ENCODE assay signal across 1 cellular context in the genomic region with DNA sequence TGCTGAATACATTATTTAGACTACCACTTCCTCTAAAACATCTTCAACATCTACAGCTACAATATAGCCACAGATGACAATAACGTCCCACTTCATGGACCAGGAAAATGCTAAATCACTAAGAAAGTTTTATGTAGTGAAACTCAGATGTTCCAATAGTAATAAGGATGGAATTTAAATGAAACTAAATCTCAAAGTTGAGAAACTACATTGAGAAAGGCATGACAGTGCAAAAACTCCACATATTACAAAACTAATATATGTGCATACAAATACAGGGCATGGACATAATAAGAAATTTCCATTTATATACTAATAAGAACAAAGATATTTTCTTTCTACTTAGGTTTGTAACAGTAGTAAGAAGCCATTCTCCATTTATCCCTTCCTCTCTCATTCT.
TF ChIP-seq lines count a peak whose summit lies in the region.

No MANE protein-coding gene starts in this region.

TF ChIP-seq in GM23338, 12 proteins besides CTCF, POLR2A, EP300 and RAD21 (continued from another document):
- TF ChIP-seq, protein P1, sequence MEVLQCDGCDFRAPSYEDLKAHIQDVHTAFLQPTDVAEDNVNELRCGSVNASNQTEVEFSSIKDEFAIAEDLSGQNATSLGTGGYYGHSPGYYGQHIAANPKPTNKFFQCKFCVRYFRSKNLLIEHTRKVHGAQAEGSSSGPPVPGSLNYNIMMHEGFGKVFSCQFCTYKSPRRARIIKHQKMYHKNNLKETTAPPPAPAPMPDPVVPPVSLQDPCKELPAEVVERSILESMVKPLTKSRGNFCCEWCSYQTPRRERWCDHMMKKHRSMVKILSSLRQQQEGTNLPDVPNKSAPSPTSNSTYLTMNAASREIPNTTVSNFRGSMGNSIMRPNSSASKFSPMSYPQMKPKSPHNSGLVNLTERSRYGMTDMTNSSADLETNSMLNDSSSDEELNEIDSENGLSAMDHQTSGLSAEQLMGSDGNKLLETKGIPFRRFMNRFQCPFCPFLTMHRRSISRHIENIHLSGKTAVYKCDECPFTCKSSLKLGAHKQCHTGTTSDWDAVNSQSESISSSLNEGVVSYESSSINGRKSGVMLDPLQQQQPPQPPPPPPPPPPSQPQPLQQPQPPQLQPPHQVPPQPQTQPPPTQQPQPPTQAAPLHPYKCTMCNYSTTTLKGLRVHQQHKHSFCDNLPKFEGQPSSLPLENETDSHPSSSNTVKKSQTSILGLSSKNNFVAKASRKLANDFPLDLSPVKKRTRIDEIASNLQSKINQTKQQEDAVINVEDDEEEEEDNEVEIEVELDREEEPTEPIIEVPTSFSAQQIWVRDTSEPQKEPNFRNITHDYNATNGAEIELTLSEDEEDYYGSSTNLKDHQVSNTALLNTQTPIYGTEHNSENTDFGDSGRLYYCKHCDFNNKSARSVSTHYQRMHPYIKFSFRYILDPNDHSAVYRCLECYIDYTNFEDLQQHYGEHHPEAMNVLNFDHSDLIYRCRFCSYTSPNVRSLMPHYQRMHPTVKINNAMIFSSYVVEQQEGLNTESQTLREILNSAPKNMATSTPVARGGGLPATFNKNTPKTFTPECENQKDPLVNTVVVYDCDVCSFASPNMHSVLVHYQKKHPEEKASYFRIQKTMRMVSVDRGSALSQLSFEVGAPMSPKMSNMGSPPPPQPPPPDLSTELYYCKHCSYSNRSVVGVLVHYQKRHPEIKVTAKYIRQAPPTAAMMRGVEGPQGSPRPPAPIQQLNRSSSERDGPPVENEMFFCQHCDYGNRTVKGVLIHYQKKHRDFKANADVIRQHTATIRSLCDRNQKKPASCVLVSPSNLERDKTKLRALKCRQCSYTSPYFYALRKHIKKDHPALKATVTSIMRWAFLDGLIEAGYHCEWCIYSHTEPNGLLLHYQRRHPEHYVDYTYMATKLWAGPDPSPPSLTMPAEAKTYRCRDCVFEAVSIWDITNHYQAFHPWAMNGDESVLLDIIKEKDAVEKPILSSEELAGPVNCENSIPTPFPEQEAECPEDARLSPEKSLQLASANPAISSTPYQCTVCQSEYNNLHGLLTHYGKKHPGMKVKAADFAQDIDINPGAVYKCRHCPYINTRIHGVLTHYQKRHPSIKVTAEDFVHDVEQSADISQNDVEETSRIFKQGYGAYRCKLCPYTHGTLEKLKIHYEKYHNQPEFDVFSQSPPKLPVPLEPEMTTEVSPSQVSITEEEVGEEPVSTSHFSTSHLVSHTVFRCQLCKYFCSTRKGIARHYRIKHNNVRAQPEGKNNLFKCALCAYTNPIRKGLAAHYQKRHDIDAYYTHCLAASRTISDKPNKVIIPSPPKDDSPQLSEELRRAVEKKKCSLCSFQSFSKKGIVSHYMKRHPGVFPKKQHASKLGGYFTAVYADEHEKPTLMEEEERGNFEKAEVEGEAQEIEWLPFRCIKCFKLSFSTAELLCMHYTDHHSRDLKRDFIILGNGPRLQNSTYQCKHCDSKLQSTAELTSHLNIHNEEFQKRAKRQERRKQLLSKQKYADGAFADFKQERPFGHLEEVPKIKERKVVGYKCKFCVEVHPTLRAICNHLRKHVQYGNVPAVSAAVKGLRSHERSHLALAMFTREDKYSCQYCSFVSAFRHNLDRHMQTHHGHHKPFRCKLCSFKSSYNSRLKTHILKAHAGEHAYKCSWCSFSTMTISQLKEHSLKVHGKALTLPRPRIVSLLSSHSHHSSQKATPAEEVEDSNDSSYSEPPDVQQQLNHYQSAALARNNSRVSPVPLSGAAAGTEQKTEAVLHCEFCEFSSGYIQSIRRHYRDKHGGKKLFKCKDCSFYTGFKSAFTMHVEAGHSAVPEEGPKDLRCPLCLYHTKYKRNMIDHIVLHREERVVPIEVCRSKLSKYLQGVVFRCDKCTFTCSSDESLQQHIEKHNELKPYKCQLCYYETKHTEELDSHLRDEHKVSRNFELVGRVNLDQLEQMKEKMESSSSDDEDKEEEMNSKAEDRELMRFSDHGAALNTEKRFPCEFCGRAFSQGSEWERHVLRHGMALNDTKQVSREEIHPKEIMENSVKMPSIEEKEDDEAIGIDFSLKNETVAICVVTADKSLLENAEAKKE (CRISPR knock-in tag; IDR thresholded peaks at IDR 0.05) = no peak
- TF ChIP-seq, protein P2, sequence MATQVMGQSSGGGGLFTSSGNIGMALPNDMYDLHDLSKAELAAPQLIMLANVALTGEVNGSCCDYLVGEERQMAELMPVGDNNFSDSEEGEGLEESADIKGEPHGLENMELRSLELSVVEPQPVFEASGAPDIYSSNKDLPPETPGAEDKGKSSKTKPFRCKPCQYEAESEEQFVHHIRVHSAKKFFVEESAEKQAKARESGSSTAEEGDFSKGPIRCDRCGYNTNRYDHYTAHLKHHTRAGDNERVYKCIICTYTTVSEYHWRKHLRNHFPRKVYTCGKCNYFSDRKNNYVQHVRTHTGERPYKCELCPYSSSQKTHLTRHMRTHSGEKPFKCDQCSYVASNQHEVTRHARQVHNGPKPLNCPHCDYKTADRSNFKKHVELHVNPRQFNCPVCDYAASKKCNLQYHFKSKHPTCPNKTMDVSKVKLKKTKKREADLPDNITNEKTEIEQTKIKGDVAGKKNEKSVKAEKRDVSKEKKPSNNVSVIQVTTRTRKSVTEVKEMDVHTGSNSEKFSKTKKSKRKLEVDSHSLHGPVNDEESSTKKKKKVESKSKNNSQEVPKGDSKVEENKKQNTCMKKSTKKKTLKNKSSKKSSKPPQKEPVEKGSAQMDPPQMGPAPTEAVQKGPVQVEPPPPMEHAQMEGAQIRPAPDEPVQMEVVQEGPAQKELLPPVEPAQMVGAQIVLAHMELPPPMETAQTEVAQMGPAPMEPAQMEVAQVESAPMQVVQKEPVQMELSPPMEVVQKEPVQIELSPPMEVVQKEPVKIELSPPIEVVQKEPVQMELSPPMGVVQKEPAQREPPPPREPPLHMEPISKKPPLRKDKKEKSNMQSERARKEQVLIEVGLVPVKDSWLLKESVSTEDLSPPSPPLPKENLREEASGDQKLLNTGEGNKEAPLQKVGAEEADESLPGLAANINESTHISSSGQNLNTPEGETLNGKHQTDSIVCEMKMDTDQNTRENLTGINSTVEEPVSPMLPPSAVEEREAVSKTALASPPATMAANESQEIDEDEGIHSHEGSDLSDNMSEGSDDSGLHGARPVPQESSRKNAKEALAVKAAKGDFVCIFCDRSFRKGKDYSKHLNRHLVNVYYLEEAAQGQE (IDR thresholded peaks at IDR 0.05; ENCODE audit: unreplicated experiment) = no peak
- TF ChIP-seq EZH2phosphoT487 (IDR thresholded peaks at IDR 0.05; ENCODE audit: unreplicated experiment) = no peak
- TF ChIP-seq ZNF114 (CRISPR knock-in tag; IDR thresholded peaks at IDR 0.05) = no peak
- no peak for TF ChIP-seq EZH2 (IDR thresholded peaks at IDR 0.05; ENCODE audit: low read depth, unreplicated experiment)
- TF ChIP-seq CREB1 (CRISPR knock-in tag; IDR thresholded peaks at IDR 0.05; ENCODE audit: low read depth) = no peak
- TF ChIP-seq ZNF331 (CRISPR knock-in tag; IDR thresholded peaks at IDR 0.05; ENCODE audit: low read depth) = no peak
- no peak for TF ChIP-seq STAT1 (IDR thresholded peaks at IDR 0.05; ENCODE audit: unreplicated experiment)
- no peak for TF ChIP-seq NANOG (IDR thresholded peaks at IDR 0.05; ENCODE audit: borderline replicate concordance)
